In the genomic region with DNA sequence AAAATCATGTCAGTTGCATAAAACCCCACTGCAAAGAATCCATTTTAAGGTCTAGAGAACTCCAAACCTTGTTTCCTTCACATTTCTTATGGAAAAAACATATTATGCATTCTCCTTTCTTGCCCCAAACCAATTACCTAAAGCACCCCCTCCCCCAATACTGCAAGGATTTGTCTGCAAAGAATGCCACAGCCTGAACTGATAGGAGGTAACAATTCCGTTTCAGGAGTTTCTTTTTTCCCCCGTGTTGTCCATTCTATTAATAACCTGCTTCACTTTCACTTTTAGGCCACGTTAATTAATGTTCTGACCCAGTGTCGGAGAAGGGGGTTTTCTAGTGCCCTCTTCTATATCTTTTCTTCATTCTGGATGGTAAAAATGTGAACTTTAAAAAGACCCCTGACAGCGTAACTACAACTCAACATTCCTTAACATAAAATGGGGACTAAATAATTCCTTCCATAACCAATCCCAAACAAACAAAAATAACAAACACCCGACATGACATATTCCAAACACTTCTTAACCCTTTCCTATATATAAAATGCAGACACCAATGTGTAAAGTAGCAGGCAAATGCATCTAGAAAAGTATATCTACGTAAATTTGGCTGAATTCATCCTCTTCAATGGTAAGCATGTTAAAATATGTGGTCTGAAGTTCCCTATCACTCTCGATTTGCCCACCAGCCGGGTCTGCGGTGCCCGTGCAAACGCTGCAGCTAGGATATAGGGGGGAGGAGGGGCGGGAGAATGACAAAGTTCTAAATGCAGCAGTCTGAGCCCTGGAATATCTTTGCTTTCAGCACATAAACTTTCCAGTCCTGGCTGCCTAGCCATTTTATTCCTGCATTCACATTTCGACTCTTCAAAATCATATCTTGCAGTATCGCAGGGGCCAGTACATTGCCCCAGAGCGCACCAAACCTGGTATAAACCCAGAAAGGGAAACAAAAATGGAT, we compare ENCODE assay signal across 11 cellular contexts. TPM values are rescaled to one million over a fixed set of nuclear protein-coding genes. Genes with fewer than 3 reads are reported as not detected.
DNase-seq lines count a peak whose midpoint lies in the region; ATAC-seq and TF ChIP-seq lines count a peak whose summit lies in the region.
"Had no signal": no experiment of that assay in that cellular context is flagged by ENCODE, and none has a peak within 500 bp of the region (broad histone marks: within the 10 kb centered on the region; RNA-seq: fewer than 3 reads in every experiment).

No MANE protein-coding gene starts in this region.

- H3K4me1 Mint-ChIP-seq in activated T-helper 1 cell treated with anti-CD3 and anti-CD28 coated beads, Interleukin-12 subunit alpha, Interleukin-12 subunit beta, Interleukin-2, Interleukin-4 antibody, amounts not matched to agents 30 ng/mL and 10 ng/mL and 1 ng/mL, durations not matched to agents 14 hours and 24 hours and 36 hours (ENCODE audit: low read depth) = peaks cover 51% of the 10 kb centered on the region

- peak overlapping the region; percentile 60 to 63 for H3K27ac ChIP-seq in right atrium auricular region
- peak overlapping the region; percentile 38 to 54 for H3K27ac ChIP-seq in lung (ENCODE audit: low read depth in 1 of 2, low read length in 1 of 2)
- H3K27ac ChIP-seq: HL-60 had no signal

- ATAC-seq in left ventricle myocardium superior (no peak), lung (ENCODE audit: insufficient read depth, low FRiP score) (no peak), GM19351 (IDR thresholded peaks at IDR 0.05; ENCODE audit: unreplicated experiment) (no peak)

- peaks cover 63 to 84% of the 10 kb centered on the region in 2 donors for H3K27me3 ChIP-seq in right atrium auricular region
- H3K27me3 ChIP-seq in lung (ENCODE audit: control insufficient read depth, insufficient read depth) = no peaks in the 10 kb centered on the region

- peak overlapping the region; percentile 76 for H3K4me3 Mint-ChIP-seq in activated T-helper 1 cell treated with anti-CD3 and anti-CD28 coated beads, Interleukin-12 subunit alpha, Interleukin-12 subunit beta, Interleukin-2, Interleukin-4 antibody, amounts not matched to agents 30 ng/mL and 10 ng/mL and 1 ng/mL, durations not matched to agents 14 hours and 24 hours and 36 hours

- peaks cover 81% of the 10 kb centered on the region for H3K27me3 Mint-ChIP-seq in activated T-helper 1 cell treated with anti-CD3 and anti-CD28 coated beads, Interleukin-12 subunit alpha, Interleukin-12 subunit beta, Interleukin-2, Interleukin-4 antibody, amounts not matched to agents 30 ng/mL and 10 ng/mL and 1 ng/mL, durations not matched to agents 14 hours and 24 hours and 36 hours (ENCODE audit: insufficient read depth)

- no peak for TF ChIP-seq CTCF in right atrium auricular region (IDR thresholded peaks at IDR 0.05)
- TF ChIP-seq CTCF in lung (IDR thresholded peaks at IDR 0.05; ENCODE audit: control extremely low read depth, extremely low read depth) = no peak

- no peaks in the 10 kb centered on the region for H3K36me3 ChIP-seq in right atrium auricular region
- no peaks in the 10 kb centered on the region for H3K36me3 ChIP-seq in lung (ENCODE audit: control insufficient read depth in 2 of 2, insufficient read depth in 2 of 2, low read length in 2 of 2)

- H3K27ac Mint-ChIP-seq in activated T-helper 1 cell treated with anti-CD3 and anti-CD28 coated beads, Interleukin-12 subunit alpha, Interleukin-12 subunit beta, Interleukin-2, Interleukin-4 antibody, amounts not matched to agents 30 ng/mL and 10 ng/mL and 1 ng/mL, durations not matched to agents 14 hours and 24 hours and 36 hours = peak overlapping the region; percentile 91

- H3K4me3 ChIP-seq in right atrium auricular region (peak overlapping the region; percentile 37 to 51), lung (peak overlapping the region; percentile 38)

- intact Hi-C loops in left ventricle myocardium superior (cut with micrococcal nuclease) = no loop called here
- intact Hi-C loops in activated T-helper 1 cell treated with anti-CD3 and anti-CD28 coated beads, Interleukin-12 subunit alpha, Interleukin-12 subunit beta, Interleukin-2, Interleukin-4 antibody, amounts not matched to agents 30 ng/mL and 10 ng/mL and 1 ng/mL, durations not matched to agents 14 hours and 24 hours and 36 hours (cut with micrococcal nuclease) = loop anchor here (2.0 to 10.0 kb wide), 5 partner anchors 541 to 1722 kb away; a partner anchor contains a TSS

- no peak for DNase-seq in right atrium auricular region (ENCODE audit: low spot score)
- no peak for DNase-seq in left ventricle myocardium superior
- DNase-seq in activated T-helper 1 cell treated with anti-CD3 and anti-CD28 coated beads, Interleukin-12 subunit alpha, Interleukin-12 subunit beta, Interleukin-2, Interleukin-4 antibody, amounts not matched to agents 30 ng/mL and 10 ng/mL and 1 ng/mL, durations not matched to agents 14 hours and 24 hours and 36 hours (ENCODE audit: low spot score) = no peak
- no peak for DNase-seq in lung (ENCODE audit: low spot score)
- DNase-seq in 8988T = no peak
- no peak for DNase-seq in NOMO-1 (lab: John Stamatoyannopoulos, UW; ENCODE audit: unreplicated experiment in 2 of 2)
- DNase-seq in stimulated activated CD4-positive, alpha-beta T cell treated with anti-CD3 and anti-CD28 coated beads, Interleukin-12 subunit alpha, Interleukin-12 subunit beta, amount 100 ng/mL, for 4 hours = no peak
- DNase-seq: activated CD4-positive, CD25-positive, alpha-beta regulatory T cell; stimulated activated CD4-positive, alpha-beta T cell treated with anti-CD3 and anti-CD28 coated beads, Interleukin-2, amount 100 ng/mL, for 48 hours had no signal

- peaks cover 10% of the 10 kb centered on the region for H3K9me3 Mint-ChIP-seq in activated T-helper 1 cell treated with anti-CD3 and anti-CD28 coated beads, Interleukin-12 subunit alpha, Interleukin-12 subunit beta, Interleukin-2, Interleukin-4 antibody, amounts not matched to agents 30 ng/mL and 10 ng/mL and 1 ng/mL, durations not matched to agents 14 hours and 24 hours and 36 hours

- no peaks in the 10 kb centered on the region for H3K9me3 ChIP-seq in right atrium auricular region
- peaks cover 0 to 15% of the 10 kb centered on the region in 2 donors for H3K9me3 ChIP-seq in lung (ENCODE audit: control insufficient read depth in 2 of 2, insufficient read depth in 1 of 2, low read length in 1 of 2)

- WGBS in lung, 2 donors = 7 to 8% methylated on average over 16 of the region's 16 CpGs

- peaks cover 9% of the 10 kb centered on the region for H3K36me3 Mint-ChIP-seq in activated T-helper 1 cell treated with anti-CD3 and anti-CD28 coated beads, Interleukin-12 subunit alpha, Interleukin-12 subunit beta, Interleukin-2, Interleukin-4 antibody, amounts not matched to agents 30 ng/mL and 10 ng/mL and 1 ng/mL, durations not matched to agents 14 hours and 24 hours and 36 hours (ENCODE audit: low read depth)

- peaks cover 0 to 60% of the 10 kb centered on the region in 2 donors for H3K4me1 ChIP-seq in right atrium auricular region
- peaks cover 0 to 19% of the 10 kb centered on the region in 2 donors for H3K4me1 ChIP-seq in lung (ENCODE audit: control insufficient read depth in 2 of 2, insufficient read depth in 2 of 2, low read length in 2 of 2)

RNA-seq across cellular contexts. Expression of a gene that starts 1.0 kb away (rescaled TPM):
- 1 to 10 TPM; 6.6 to 7.5 TPM for total RNA-seq in right atrium auricular region
- 13.7 TPM for total RNA-seq in left ventricle myocardium superior
- total RNA-seq in activated T-helper 1 cell treated with anti-CD3 and anti-CD28 coated beads, Interleukin-12 subunit alpha, Interleukin-12 subunit beta, Interleukin-2, Interleukin-4 antibody, amounts not matched to agents 30 ng/mL and 10 ng/mL and 1 ng/mL, durations not matched to agents 14 hours and 24 hours and 36 hours = 2.8 and 3.0 TPM in 2 replicates
- 10 to 100 TPM in 1 of 2 donors, 1 to 10 TPM in 1; 9.4 to 10.8 TPM for total RNA-seq in lung
- polyA plus RNA-seq in lung = 10 to 100 TPM in 1 of 2 donors, 1 to 10 TPM in 1; 8.4 to 12.1 TPM
